ENCODE assay signal across 4 cellular contexts in the genomic region with DNA sequence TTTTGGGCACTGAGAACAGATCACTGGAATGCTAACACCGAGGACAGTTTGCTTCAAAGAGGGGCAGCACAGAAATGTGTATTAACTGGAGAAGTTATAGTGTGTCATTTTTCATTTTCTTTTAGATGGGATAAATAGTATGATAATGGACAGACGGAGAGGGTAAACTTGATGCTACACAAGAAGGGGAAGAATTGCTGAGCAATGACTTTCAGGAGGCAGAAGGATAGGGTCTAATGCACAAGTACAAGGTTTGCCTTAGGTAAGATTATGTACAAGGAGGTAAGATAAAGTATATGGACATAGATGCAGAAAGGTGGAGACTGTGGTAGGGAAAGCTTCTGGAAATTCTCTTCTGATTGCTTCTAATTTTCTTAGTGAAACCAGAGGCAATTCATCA.
A peak's percentile ranks its signal among the peaks of the same experiment; 100 is the strongest.
TF ChIP-seq lines count a peak whose summit lies in the region.

No MANE protein-coding gene starts in this region.

TF ChIP-seq in HepG2, 621 proteins besides CTCF, POLR2A, EP300 and RAD21:
- TF ChIP-seq MAFK (conservative IDR thresholded peaks at IDR 0.05 in 1 of 2, IDR thresholded peaks at IDR 0.05 in 1 of 2; ENCODE audit: low read length in 2 of 2) (peak in 1 of 2 experiments; percentile 74; a peak in 3 of 4 replicates), MAFF (IDR thresholded peaks at IDR 0.05; ENCODE audit: low read depth, low read length) (peak; percentile 55), NKX3-1 (CRISPR knock-in tag; IDR thresholded peaks at IDR 0.05) (no peak)

TF ChIP-seq in A549, 52 proteins besides CTCF, POLR2A, EP300 and RAD21:
- TF ChIP-seq, protein P1, sequence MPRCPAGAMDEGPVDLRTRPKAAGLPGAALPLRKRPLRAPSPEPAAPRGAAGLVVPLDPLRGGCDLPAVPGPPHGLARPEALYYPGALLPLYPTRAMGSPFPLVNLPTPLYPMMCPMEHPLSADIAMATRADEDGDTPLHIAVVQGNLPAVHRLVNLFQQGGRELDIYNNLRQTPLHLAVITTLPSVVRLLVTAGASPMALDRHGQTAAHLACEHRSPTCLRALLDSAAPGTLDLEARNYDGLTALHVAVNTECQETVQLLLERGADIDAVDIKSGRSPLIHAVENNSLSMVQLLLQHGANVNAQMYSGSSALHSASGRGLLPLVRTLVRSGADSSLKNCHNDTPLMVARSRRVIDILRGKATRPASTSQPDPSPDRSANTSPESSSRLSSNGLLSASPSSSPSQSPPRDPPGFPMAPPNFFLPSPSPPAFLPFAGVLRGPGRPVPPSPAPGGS (IDR thresholded peaks at IDR 0.05): no peak
- no peak for TF ChIP-seq KDM1A (IDR thresholded peaks at IDR 0.05; ENCODE audit: low read depth)
- peak; percentile 39 for TF ChIP-seq MAFK (IDR thresholded peaks at IDR 0.05; ENCODE audit: partially characterized antibody)

TF ChIP-seq in IMR-90, 13 proteins besides CTCF, POLR2A, EP300 and RAD21:
- TF ChIP-seq FOS (IDR thresholded peaks at IDR 0.05; ENCODE audit: low read depth, low read length) (no peak), MAFK (IDR thresholded peaks at IDR 0.05; ENCODE audit: low read depth, low read length) (peak; percentile 37; the same call in 1 of the 2 replicates)

TF ChIP-seq in H1, 55 proteins besides CTCF, POLR2A, EP300 and RAD21:
- TF ChIP-seq TEAD4 (IDR thresholded peaks at IDR 0.05; ENCODE audit: low read depth, low read length): no peak
- no peak for TF ChIP-seq TAF7 (optimal IDR thresholded peaks at IDR 0.05; ENCODE audit: borderline replicate concordance, low read depth, low read length)
- TF ChIP-seq RXRA (IDR thresholded peaks at IDR 0.05; ENCODE audit: insufficient read depth, low read depth, low read length): no peak
- no peak for TF ChIP-seq SUZ12 (IDR thresholded peaks at IDR 0.05; ENCODE audit: low read length)
- TF ChIP-seq TBP (IDR thresholded peaks at IDR 0.05; ENCODE audit: low read depth, low read length): no peak
- TF ChIP-seq, protein P2, sequence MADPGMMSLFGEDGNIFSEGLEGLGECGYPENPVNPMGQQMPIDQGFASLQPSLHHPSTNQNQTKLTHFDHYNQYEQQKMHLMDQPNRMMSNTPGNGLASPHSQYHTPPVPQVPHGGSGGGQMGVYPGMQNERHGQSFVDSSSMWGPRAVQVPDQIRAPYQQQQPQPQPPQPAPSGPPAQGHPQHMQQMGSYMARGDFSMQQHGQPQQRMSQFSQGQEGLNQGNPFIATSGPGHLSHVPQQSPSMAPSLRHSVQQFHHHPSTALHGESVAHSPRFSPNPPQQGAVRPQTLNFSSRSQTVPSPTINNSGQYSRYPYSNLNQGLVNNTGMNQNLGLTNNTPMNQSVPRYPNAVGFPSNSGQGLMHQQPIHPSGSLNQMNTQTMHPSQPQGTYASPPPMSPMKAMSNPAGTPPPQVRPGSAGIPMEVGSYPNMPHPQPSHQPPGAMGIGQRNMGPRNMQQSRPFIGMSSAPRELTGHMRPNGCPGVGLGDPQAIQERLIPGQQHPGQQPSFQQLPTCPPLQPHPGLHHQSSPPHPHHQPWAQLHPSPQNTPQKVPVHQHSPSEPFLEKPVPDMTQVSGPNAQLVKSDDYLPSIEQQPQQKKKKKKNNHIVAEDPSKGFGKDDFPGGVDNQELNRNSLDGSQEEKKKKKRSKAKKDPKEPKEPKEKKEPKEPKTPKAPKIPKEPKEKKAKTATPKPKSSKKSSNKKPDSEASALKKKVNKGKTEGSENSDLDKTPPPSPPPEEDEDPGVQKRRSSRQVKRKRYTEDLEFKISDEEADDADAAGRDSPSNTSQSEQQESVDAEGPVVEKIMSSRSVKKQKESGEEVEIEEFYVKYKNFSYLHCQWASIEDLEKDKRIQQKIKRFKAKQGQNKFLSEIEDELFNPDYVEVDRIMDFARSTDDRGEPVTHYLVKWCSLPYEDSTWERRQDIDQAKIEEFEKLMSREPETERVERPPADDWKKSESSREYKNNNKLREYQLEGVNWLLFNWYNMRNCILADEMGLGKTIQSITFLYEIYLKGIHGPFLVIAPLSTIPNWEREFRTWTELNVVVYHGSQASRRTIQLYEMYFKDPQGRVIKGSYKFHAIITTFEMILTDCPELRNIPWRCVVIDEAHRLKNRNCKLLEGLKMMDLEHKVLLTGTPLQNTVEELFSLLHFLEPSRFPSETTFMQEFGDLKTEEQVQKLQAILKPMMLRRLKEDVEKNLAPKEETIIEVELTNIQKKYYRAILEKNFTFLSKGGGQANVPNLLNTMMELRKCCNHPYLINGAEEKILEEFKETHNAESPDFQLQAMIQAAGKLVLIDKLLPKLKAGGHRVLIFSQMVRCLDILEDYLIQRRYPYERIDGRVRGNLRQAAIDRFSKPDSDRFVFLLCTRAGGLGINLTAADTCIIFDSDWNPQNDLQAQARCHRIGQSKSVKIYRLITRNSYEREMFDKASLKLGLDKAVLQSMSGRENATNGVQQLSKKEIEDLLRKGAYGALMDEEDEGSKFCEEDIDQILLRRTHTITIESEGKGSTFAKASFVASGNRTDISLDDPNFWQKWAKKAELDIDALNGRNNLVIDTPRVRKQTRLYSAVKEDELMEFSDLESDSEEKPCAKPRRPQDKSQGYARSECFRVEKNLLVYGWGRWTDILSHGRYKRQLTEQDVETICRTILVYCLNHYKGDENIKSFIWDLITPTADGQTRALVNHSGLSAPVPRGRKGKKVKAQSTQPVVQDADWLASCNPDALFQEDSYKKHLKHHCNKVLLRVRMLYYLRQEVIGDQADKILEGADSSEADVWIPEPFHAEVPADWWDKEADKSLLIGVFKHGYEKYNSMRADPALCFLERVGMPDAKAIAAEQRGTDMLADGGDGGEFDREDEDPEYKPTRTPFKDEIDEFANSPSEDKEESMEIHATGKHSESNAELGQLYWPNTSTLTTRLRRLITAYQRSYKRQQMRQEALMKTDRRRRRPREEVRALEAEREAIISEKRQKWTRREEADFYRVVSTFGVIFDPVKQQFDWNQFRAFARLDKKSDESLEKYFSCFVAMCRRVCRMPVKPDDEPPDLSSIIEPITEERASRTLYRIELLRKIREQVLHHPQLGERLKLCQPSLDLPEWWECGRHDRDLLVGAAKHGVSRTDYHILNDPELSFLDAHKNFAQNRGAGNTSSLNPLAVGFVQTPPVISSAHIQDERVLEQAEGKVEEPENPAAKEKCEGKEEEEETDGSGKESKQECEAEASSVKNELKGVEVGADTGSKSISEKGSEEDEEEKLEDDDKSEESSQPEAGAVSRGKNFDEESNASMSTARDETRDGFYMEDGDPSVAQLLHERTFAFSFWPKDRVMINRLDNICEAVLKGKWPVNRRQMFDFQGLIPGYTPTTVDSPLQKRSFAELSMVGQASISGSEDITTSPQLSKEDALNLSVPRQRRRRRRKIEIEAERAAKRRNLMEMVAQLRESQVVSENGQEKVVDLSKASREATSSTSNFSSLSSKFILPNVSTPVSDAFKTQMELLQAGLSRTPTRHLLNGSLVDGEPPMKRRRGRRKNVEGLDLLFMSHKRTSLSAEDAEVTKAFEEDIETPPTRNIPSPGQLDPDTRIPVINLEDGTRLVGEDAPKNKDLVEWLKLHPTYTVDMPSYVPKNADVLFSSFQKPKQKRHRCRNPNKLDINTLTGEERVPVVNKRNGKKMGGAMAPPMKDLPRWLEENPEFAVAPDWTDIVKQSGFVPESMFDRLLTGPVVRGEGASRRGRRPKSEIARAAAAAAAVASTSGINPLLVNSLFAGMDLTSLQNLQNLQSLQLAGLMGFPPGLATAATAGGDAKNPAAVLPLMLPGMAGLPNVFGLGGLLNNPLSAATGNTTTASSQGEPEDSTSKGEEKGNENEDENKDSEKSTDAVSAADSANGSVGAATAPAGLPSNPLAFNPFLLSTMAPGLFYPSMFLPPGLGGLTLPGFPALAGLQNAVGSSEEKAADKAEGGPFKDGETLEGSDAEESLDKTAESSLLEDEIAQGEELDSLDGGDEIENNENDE (IDR thresholded peaks at IDR 0.05; ENCODE audit: insufficient replicate concordance, low read length): no peak
- no peak for TF ChIP-seq BCL11A (IDR thresholded peaks at IDR 0.05; ENCODE audit: low read depth in 2 of 2, low read length in 2 of 2)
- TF ChIP-seq CBX8 (IDR thresholded peaks at IDR 0.05; ENCODE audit: borderline replicate concordance, low read depth, low read length): no peak
- no peak for TF ChIP-seq CEBPB (IDR thresholded peaks at IDR 0.05; ENCODE audit: low read depth, low read length)
- TF ChIP-seq, protein P3, sequence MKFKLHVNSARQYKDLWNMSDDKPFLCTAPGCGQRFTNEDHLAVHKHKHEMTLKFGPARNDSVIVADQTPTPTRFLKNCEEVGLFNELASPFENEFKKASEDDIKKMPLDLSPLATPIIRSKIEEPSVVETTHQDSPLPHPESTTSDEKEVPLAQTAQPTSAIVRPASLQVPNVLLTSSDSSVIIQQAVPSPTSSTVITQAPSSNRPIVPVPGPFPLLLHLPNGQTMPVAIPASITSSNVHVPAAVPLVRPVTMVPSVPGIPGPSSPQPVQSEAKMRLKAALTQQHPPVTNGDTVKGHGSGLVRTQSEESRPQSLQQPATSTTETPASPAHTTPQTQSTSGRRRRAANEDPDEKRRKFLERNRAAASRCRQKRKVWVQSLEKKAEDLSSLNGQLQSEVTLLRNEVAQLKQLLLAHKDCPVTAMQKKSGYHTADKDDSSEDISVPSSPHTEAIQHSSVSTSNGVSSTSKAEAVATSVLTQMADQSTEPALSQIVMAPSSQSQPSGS (IDR thresholded peaks at IDR 0.05; ENCODE audit: low read length): no peak
